ENCODE assay signal across 9 cellular contexts in the genomic region with DNA sequence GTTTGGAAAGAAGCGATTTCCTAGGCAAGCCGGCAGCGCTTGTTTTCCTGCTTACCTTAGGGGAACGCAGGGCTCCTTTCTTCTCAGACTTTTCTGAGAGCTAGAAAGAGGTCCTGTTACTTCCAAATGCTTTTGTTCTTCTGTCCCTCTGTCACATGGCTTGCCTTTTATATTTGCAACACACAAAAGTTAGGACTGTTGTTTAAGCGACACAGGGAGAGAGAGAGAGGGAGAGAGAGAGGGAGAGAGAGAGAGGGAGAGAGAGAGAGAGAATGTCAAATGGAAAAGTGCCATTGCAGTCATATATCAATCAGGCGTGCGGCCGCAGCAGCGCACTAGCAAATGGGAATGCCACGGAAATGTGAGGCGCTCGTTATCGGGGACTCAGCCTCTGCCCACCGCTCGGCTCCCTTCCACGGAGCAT. TPM values are rescaled to one million over a fixed set of nuclear protein-coding genes. Genes with fewer than 3 reads are reported as not detected.
A peak's percentile ranks its signal among the peaks of the same experiment; 100 is the strongest.
DNase-seq lines count a peak whose midpoint lies in the region; ATAC-seq, FAIRE-seq and TF ChIP-seq lines count a peak whose summit lies in the region.
"Had no signal": no experiment of that assay in that cellular context is flagged by ENCODE, and none has a peak within 500 bp of the region (broad histone marks: within the 10 kb centered on the region; RNA-seq: fewer than 3 reads in every experiment).

NDP (minus strand) TSS at position 142 of the 424 bp plus-strand sequence. CDS start 14,745 bp downstream, outside the sequence.

- H3K9me3 Mint-ChIP-seq in CD4-positive, CD25-positive, alpha-beta regulatory T cell = peaks cover 0 to 4% (median 0%) of the 10 kb centered on the region in 7 donors
- H3K9me3 Mint-ChIP-seq in osteocyte (ENCODE audit: unreplicated experiment) = peaks cover 4% of the 10 kb centered on the region

- no peaks in the 10 kb centered on the region for H3K4me1 ChIP-seq in CD4-positive, CD25-positive, alpha-beta regulatory T cell (ENCODE audit: control insufficient read depth, insufficient read depth, low read length, poor library complexity, severe bottlenecking)

- TF ChIP-seq CTCF in fibroblast of pulmonary artery (IDR thresholded peaks at IDR 0.05; ENCODE audit: low read length, missing control alignments) = no peak
- no peak for TF ChIP-seq CTCF in osteocyte (IDR thresholded peaks at IDR 0.05)

- H3K4me3 ChIP-seq in CD4-positive, CD25-positive, alpha-beta regulatory T cell (ENCODE audit: low read depth, low read length) = peak within 1 kb of the TSS; percentile 51
- peak within 1 kb of the TSS; percentile 36 for H3K4me3 ChIP-seq in fibroblast of pulmonary artery (replicated peaks; ENCODE audit: low read depth, low read length)

- peaks cover 10% of the 10 kb centered on the region for H3K27me3 Mint-ChIP-seq in CD4-positive, CD25-positive, alpha-beta regulatory T cell
- peaks cover 11% of the 10 kb centered on the region for H3K27me3 Mint-ChIP-seq in osteocyte (ENCODE audit: unreplicated experiment)

- peaks cover 0 to 20% (median 7%) of the 10 kb centered on the region in 4 donors for H3K4me1 Mint-ChIP-seq in CD4-positive, CD25-positive, alpha-beta regulatory T cell
- peaks cover 2% of the 10 kb centered on the region for H3K4me1 Mint-ChIP-seq in osteocyte (ENCODE audit: unreplicated experiment)

- no peak within 1 kb of the TSS for H3K27ac ChIP-seq in CD4-positive, CD25-positive, alpha-beta regulatory T cell (ENCODE audit: insufficient read depth, low read length, poor library complexity, severe bottlenecking)

- H3K36me3 ChIP-seq in CD4-positive, CD25-positive, alpha-beta regulatory T cell (ENCODE audit: control insufficient read depth, insufficient read depth, low read length) = no peaks in the 10 kb centered on the region

- no peak for FAIRE-seq in RCC 7860 (lab: Jason Lieb, UNC)

- H3K27me3 ChIP-seq in CD4-positive, CD25-positive, alpha-beta regulatory T cell (ENCODE audit: control insufficient read depth, insufficient read depth, low read length) = no peaks in the 10 kb centered on the region

- no peaks in the 10 kb centered on the region for H3K9me3 ChIP-seq in CD4-positive, CD25-positive, alpha-beta regulatory T cell (ENCODE audit: control insufficient read depth in 2 of 2, low read length in 2 of 2)

- peak within 1 kb of the TSS in 3 of 4 donors; percentile 78 to 88 (median 86) for H3K4me3 Mint-ChIP-seq in CD4-positive, CD25-positive, alpha-beta regulatory T cell
- peak within 1 kb of the TSS; percentile 58 for H3K4me3 Mint-ChIP-seq in osteocyte (ENCODE audit: unreplicated experiment)

- no peak within 1 kb of the TSS for H3K27ac Mint-ChIP-seq in CD4-positive, CD25-positive, alpha-beta regulatory T cell
- H3K27ac Mint-ChIP-seq in osteocyte (ENCODE audit: unreplicated experiment) = no peak within 1 kb of the TSS

- ATAC-seq in CD4-positive, CD25-positive, alpha-beta regulatory T cell (ENCODE audit: low read depth in 2 of 2) = no peak
- ATAC-seq in GM21447 (IDR thresholded peaks at IDR 0.05; ENCODE audit: unreplicated experiment) = no peak

- H3K36me3 Mint-ChIP-seq in CD4-positive, CD25-positive, alpha-beta regulatory T cell = no peaks in the 10 kb centered on the region
- H3K36me3 Mint-ChIP-seq in osteocyte (ENCODE audit: unreplicated experiment) = no peaks in the 10 kb centered on the region

- DNase-seq in CD4-positive, CD25-positive, alpha-beta regulatory T cell = no peak
- DNase-seq in RPMI7951 (ENCODE audit: low read depth) (peak; percentile 21), fibroblast of pulmonary artery (ENCODE audit: low read depth) (no peak), osteocyte (ENCODE audit: extremely low spot score, unreplicated experiment) (no peak), RCC 7860 (ENCODE audit: low spot score) (no peak)
- no peak for DNase-seq in stimulated activated CD8-positive, alpha-beta memory T cell treated with anti-CD3 and anti-CD28 coated beads, Interleukin-4, amount 100 ng/mL, for 48 hours
- no peak for DNase-seq in effector CD8-positive, alpha-beta T cell (lab: John Stamatoyannopoulos, UW)
- DNase-seq: NCI-H2171 treated with DMSO at 0.1 percent for 48 hours had no signal

RNA-seq across cellular contexts. Expression of gene NDP, which starts in this region (rescaled TPM):
- not detected for total RNA-seq in CD4-positive, CD25-positive, alpha-beta regulatory T cell
- polyA plus RNA-seq in CD4-positive, CD25-positive, alpha-beta regulatory T cell = not detected
- 2.4 and 4.8 TPM in 2 replicates for total RNA-seq in RPMI7951 (2014; rRNA removed; shearing (Covaris generic))
- total RNA-seq in osteocyte = not detected in 2 replicates
